ENCODE assay signal across 11 cellular contexts in genomic region chr17:80941743-80942211, GRCh38. TPM values are rescaled to one million over a fixed set of nuclear protein-coding genes. Genes with fewer than 3 reads are reported as not detected.
A peak's percentile ranks its signal among the peaks of the same experiment; 100 is the strongest.
DNase-seq lines count a peak whose midpoint lies in the region; ATAC-seq and TF ChIP-seq lines count a peak whose summit lies in the region.
"Had no signal": no experiment of that assay in that cellular context is flagged by ENCODE, and none has a peak within 500 bp of the region (broad histone marks: within the 10 kb centered on the region; RNA-seq: fewer than 3 reads in every experiment).

No MANE protein-coding gene starts in this region.

- POLR2A ChIA-PET in CD4-positive, alpha-beta T cell (lab: Charles Lee) = no interaction called here

- peak overlapping the region; percentile 57 for H3K14ac ChIP-seq in neuronal stem cell (ENCODE audit: low read length)

- H3K27me3 Mint-ChIP-seq in CD4-positive, alpha-beta T cell = no peaks in the 10 kb centered on the region

- intact Hi-C loops in CD4-positive, alpha-beta T cell (cut with DNase I, micrococcal nuclease) = no loop called here

- H2BK5ac ChIP-seq in neuronal stem cell (ENCODE audit: low read length) = no peak overlapping the region

- peaks cover 6% of the 10 kb centered on the region for H3K79me1 ChIP-seq in neuronal stem cell (ENCODE audit: low read depth, low read length)

- H3K4ac ChIP-seq in neuronal stem cell (ENCODE audit: low read length) = no peak overlapping the region

- H2AFZ ChIP-seq in neuronal stem cell (ENCODE audit: low read length) = no peak overlapping the region

- peaks cover 11 to 26% of the 10 kb centered on the region in 2 donors for H3K36me3 ChIP-seq in neuronal stem cell (replicated peaks in 1 of 2; ENCODE audit: control insufficient read depth in 2 of 2, insufficient read depth in 2 of 2, low read length in 2 of 2)

- H3K4me3 ChIP-seq in fibroblast of villous mesenchyme (ENCODE audit: low read depth, low read length) (no peak overlapping the region), neuronal stem cell (ENCODE audit: low read length in 2 of 2) (no peak overlapping the region)

- no peak overlapping the region for H2BK15ac ChIP-seq in neuronal stem cell (ENCODE audit: low read length)

- no peak for TF ChIP-seq CTCF in fibroblast of villous mesenchyme (IDR thresholded peaks at IDR 0.05; ENCODE audit: insufficient read depth, low read depth, low read length)
- no peak for TF ChIP-seq CTCF in CD4-positive, alpha-beta T cell (IDR thresholded peaks at IDR 0.05)

- H3K9me3 Mint-ChIP-seq in CD4-positive, alpha-beta T cell = no peaks in the 10 kb centered on the region

- no peak overlapping the region for H3K27ac Mint-ChIP-seq in CD4-positive, alpha-beta T cell

- peak overlapping the region; percentile 1 for H2AK5ac ChIP-seq in neuronal stem cell (ENCODE audit: low read depth, low read length)

- no peak for ATAC-seq in CD4-positive, alpha-beta T cell (ENCODE audit: poor library complexity)

- no peak overlapping the region for H3K4me3 Mint-ChIP-seq in CD4-positive, alpha-beta T cell

- no peak overlapping the region for H4K8ac ChIP-seq in neuronal stem cell (ENCODE audit: low read depth, low read length)

- H3K4me2 ChIP-seq in neuronal stem cell (ENCODE audit: insufficient read depth, low read length, poor library complexity, severe bottlenecking) = no peak overlapping the region

- H4K91ac ChIP-seq in neuronal stem cell (ENCODE audit: low read depth, low read length, poor library complexity) = no peak overlapping the region

- H3K36me3 Mint-ChIP-seq in CD4-positive, alpha-beta T cell (ENCODE audit: low read depth) = peaks cover 24% of the 10 kb centered on the region

- CTCF ChIA-PET in CD4-positive, alpha-beta T cell (lab: Charles Lee) = no interaction called here

- no peak overlapping the region for H2BK12ac ChIP-seq in neuronal stem cell (ENCODE audit: low read length)

- H3K9me3 ChIP-seq in neuronal stem cell (replicated peaks in 1 of 2; ENCODE audit: control insufficient read depth in 2 of 2, insufficient read depth in 1 of 2, low read depth in 1 of 2, low read length in 2 of 2) = peaks cover 2 to 9% of the 10 kb centered on the region in 2 donors
- no peaks in the 10 kb centered on the region for H3K9me3 ChIP-seq in CD4-positive, alpha-beta T cell (ENCODE audit: control insufficient read depth, low read length)

- H3K23ac ChIP-seq in neuronal stem cell (ENCODE audit: low read depth, low read length, poor library complexity) = no peak overlapping the region

- H3K4me1 ChIP-seq in neuronal stem cell (ENCODE audit: control insufficient read depth in 2 of 2, insufficient read depth in 1 of 2, low read depth in 1 of 2, low read length in 2 of 2) = peaks cover 24 to 30% of the 10 kb centered on the region in 2 donors

- no peaks in the 10 kb centered on the region for H3K27me3 ChIP-seq in neuronal stem cell (ENCODE audit: control insufficient read depth in 3 of 3, insufficient read depth in 3 of 3, low read depth in 1 of 3, low read length in 3 of 3)
- no peaks in the 10 kb centered on the region for H3K27me3 ChIP-seq in CD4-positive, alpha-beta T cell (ENCODE audit: control insufficient read depth, insufficient read depth, low read length)

- no peak overlapping the region for H3K18ac ChIP-seq in neuronal stem cell (ENCODE audit: low read length)

- H3K27ac ChIP-seq in neuronal stem cell (replicated peaks; ENCODE audit: low read length) = peak overlapping the region; percentile 15
- no peak overlapping the region for H3K27ac ChIP-seq in CD4-positive, alpha-beta T cell (ENCODE audit: low read depth, low read length)

- WGBS in neuronal stem cell (ENCODE audit: extremely low coverage in 2 of 2, insufficient read length in 2 of 2, insufficient replicate concordance in 1 of 2), 2 donors = no CpG with 5 or more reads among the region's 28 CpGs

- H3K9ac ChIP-seq in neuronal stem cell (ENCODE audit: low read depth, low read length, poor library complexity) = no peak overlapping the region

- H2BK120ac ChIP-seq in neuronal stem cell (ENCODE audit: low read depth, low read length) = no peak overlapping the region

- DNase-seq in activated naive CD4-positive, alpha-beta T cell treated with anti-CD3 and anti-CD28 coated beads, Interleukin-2, amount 50 U/mL, for 16 hours = peak; percentile 3
- DNase-seq in activated naive CD4-positive, alpha-beta T cell treated with Interleukin-2 at 50 U/mL for 16 hours = no peak
- peak; percentile 68 for DNase-seq in fibroblast of villous mesenchyme (ENCODE audit: low read depth)
- DNase-seq in neuronal stem cell (ENCODE audit: low spot score) = no peak
- DNase-seq in SIG-M5 (lab: John Stamatoyannopoulos, UW) = no peak
- DNase-seq in RKO (ENCODE audit: low spot score) = no peak
- no peak for DNase-seq in CD4-positive, alpha-beta T cell
- no peak for DNase-seq in mesenteric fat pad (ENCODE audit: low spot score)
- DNase-seq: activated CD8-positive, alpha-beta memory T cell treated with anti-CD3 and anti-CD28 coated beads, Interleukin-2, amount 50 U/mL, for 4 hours; NCI-H2029 treated with DMSO at 0.1 percent for 48 hours; retina had no signal

- H3K4me1 Mint-ChIP-seq in CD4-positive, alpha-beta T cell (ENCODE audit: low read depth) = peaks cover 25% of the 10 kb centered on the region

RNA-seq across cellular contexts. Expression of gene CHMP6, which starts 49.9 kb away (rescaled TPM):
- 19.4 and 24.2 TPM in 2 replicates for total RNA-seq in fibroblast of villous mesenchyme
- 14.3 TPM for polyA plus RNA-seq in neuronal stem cell (2013, experiment 1 of 2)
- polyA plus RNA-seq in neuronal stem cell (2013, experiment 2 of 2) = 13.1 TPM
- 10 to 100 TPM; 11.5 to 13.3 TPM for total RNA-seq in CD4-positive, alpha-beta T cell
- 25.3 TPM for total RNA-seq in mesenteric fat pad

Comparison
In these comparisons a context has a peak if more than half of its experiments do, and no peak if none do; other contexts are left out.
1. DNase-seq: peak in activated naive CD4-positive, alpha-beta T cell treated with anti-CD3 and anti-CD28 coated beads, Interleukin-2, amount 50 U/mL, for 16 hours (single experiment) and fibroblast of villous mesenchyme (single experiment); none in activated naive CD4-positive, alpha-beta T cell treated with Interleukin-2 at 50 U/mL for 16 hours (single experiment), neuronal stem cell (single experiment), SIG-M5 (single experiment), RKO (single experiment), CD4-positive, alpha-beta T cell (0 of 10) and mesenteric fat pad (single experiment).